18 cellular contexts compared by ENCODE assay signal in genomic region chr13:75704194-75704941, GRCh38.
DNase-seq lines count a peak whose midpoint lies in the region; ATAC-seq and TF ChIP-seq lines count a peak whose summit lies in the region.
"Had no signal": no experiment of that assay in that cellular context is flagged by ENCODE, and none has a peak within 500 bp of the region (broad histone marks: within the 10 kb centered on the region; RNA-seq: fewer than 3 reads in every experiment).

No MANE protein-coding gene starts in this region.

- H3K27me3 Mint-ChIP-seq in activated CD8-positive, alpha-beta T cell treated with anti-CD3 and anti-CD28 coated beads, Interleukin-2, amount 10 ng/mL, durations not matched to agents 7 days and 5 days (ENCODE audit: low read depth), result no peaks in the 10 kb centered on the region
- no peaks in the 10 kb centered on the region for H3K27me3 Mint-ChIP-seq in neural progenitor cell (ENCODE audit: insufficient read depth, low read depth)
- H3K27me3 Mint-ChIP-seq: B cell had no signal

- no peak overlapping the region for H2AFZ ChIP-seq in neural progenitor cell (replicated peaks)

- H4K20me1 ChIP-seq in neural progenitor cell (ENCODE audit: low read depth), result no peaks in the 10 kb centered on the region

- H3K79me2 ChIP-seq in neural progenitor cell (ENCODE audit: low read depth), result no peaks in the 10 kb centered on the region

- no peak overlapping the region for H3K4me3 Mint-ChIP-seq in activated CD8-positive, alpha-beta T cell treated with anti-CD3 and anti-CD28 coated beads, Interleukin-2, amount 10 ng/mL, durations not matched to agents 7 days and 5 days
- no peak overlapping the region for H3K4me3 Mint-ChIP-seq in neural progenitor cell
- H3K4me3 Mint-ChIP-seq: B cell, nephron had no signal

- no peaks in the 10 kb centered on the region for H3K9me3 Mint-ChIP-seq in activated CD8-positive, alpha-beta T cell treated with anti-CD3 and anti-CD28 coated beads, Interleukin-2, amount 10 ng/mL, durations not matched to agents 7 days and 5 days (ENCODE audit: insufficient read depth)
- peaks cover 5% of the 10 kb centered on the region for H3K9me3 Mint-ChIP-seq in neural progenitor cell

- DNase-seq in AG04449 (ENCODE audit: low read depth, low spot score) (peak; percentile 67), NCI-H69 (lab: John Stamatoyannopoulos, UW) (peak; percentile 2), coronary artery (ENCODE audit: low spot score) (no peak), lung microvascular endothelial cell (ENCODE audit: low read depth in 2 of 2) (peak; percentile 15 to 41), neural progenitor cell (ENCODE audit: low spot score) (no peak)
- DNase-seq in stimulated activated CD8-positive, alpha-beta memory T cell treated with anti-CD3 and anti-CD28 coated beads, Interleukin-4, amount 100 ng/mL, for 48 hours, result no peak
- DNase-seq in activated CD8-positive, alpha-beta T cell treated with anti-CD3 and anti-CD28 coated beads, Interleukin-2, amount 10 ng/mL, durations not matched to agents 7 days and 5 days, result no peak
- DNase-seq: activated CD4-positive, CD25-positive, alpha-beta regulatory T cell treated with anti-CD3 and anti-CD28 coated beads, Interleukin-2, amount 50 U/mL, for 72 hours; activated effector memory CD4-positive, alpha-beta T cell treated with Interleukin-2 at 50 U/mL for 16 hours; Karpas-422; NCI-H446 treated with DMSO at 0.1 percent for 48 hours; Right ventricle myocardium superior; stimulated activated CD4-positive, alpha-beta T cell treated with anti-CD3 and anti-CD28 coated beads, Interleukin-15, amount 100 ng/mL, for 24 hours; stimulated activated naive CD4-positive, alpha-beta T cell had no signal

- H3K4me1 Mint-ChIP-seq in activated CD8-positive, alpha-beta T cell treated with anti-CD3 and anti-CD28 coated beads, Interleukin-2, amount 10 ng/mL, durations not matched to agents 7 days and 5 days (ENCODE audit: low read depth), result peaks cover 9% of the 10 kb centered on the region
- no peaks in the 10 kb centered on the region for H3K4me1 Mint-ChIP-seq in neural progenitor cell
- H3K4me1 Mint-ChIP-seq: nephron had no signal

- no peak overlapping the region for H3K4me2 ChIP-seq in neural progenitor cell

- no peak overlapping the region for H3K27ac ChIP-seq in coronary artery
- no peak overlapping the region for H3K27ac ChIP-seq in neural progenitor cell

- H3K9ac ChIP-seq in neural progenitor cell, result no peak overlapping the region

- no peak overlapping the region for H3K27ac Mint-ChIP-seq in activated CD8-positive, alpha-beta T cell treated with anti-CD3 and anti-CD28 coated beads, Interleukin-2, amount 10 ng/mL, durations not matched to agents 7 days and 5 days
- H3K27ac Mint-ChIP-seq in neural progenitor cell, result no peak overlapping the region
- H3K27ac Mint-ChIP-seq: B cell, nephron had no signal

- no peaks in the 10 kb centered on the region for H3K27me3 ChIP-seq in neural progenitor cell

- CTCF ChIA-PET in AG04449 (lab: Yijun Ruan, JAX), result interaction anchor here (0.7 to 5.7 kb wide), 3 partner anchors 10 to 137 kb away, joined by 4 to 94 read pairs (median 11); no protein-coding TSS in a partner anchor
- CTCF ChIA-PET in activated CD8-positive, alpha-beta T cell treated with anti-CD3 and anti-CD28 coated beads, Interleukin-2, amount 10 ng/mL, durations not matched to agents 7 days and 5 days (lab: Charles Lee), result interaction anchor here (1.1 to 3.6 kb wide), 4 partner anchors 9 to 166 kb away, joined by 3 to 45 read pairs (median 4); no protein-coding TSS in a partner anchor

- TF ChIP-seq CTCF in AG04449 (IDR thresholded peaks at IDR 0.05; ENCODE audit: insufficient read depth, low read length, missing control alignments), result no peak
- no peak for TF ChIP-seq CTCF in coronary artery (IDR thresholded peaks at IDR 0.05)
- TF ChIP-seq CTCF in neural progenitor cell (IDR thresholded peaks at IDR 0.05), result no peak

- H3K4me3 ChIP-seq in AG04449 (ENCODE audit: low read depth, low read length) (no peak overlapping the region), coronary artery (peak overlapping the region; percentile 17), neural progenitor cell (no peak overlapping the region)
- H3K4me3 ChIP-seq: HAP-1 had no signal

- POLR2A ChIA-PET in AG04449 (lab: Yijun Ruan, JAX), result no interaction called here
- POLR2A ChIA-PET in activated CD8-positive, alpha-beta T cell treated with anti-CD3 and anti-CD28 coated beads, Interleukin-2, amount 10 ng/mL, durations not matched to agents 7 days and 5 days (lab: Charles Lee), result no interaction called here

- no peaks in the 10 kb centered on the region for H3K9me3 ChIP-seq in neural progenitor cell (ENCODE audit: low read depth)
- H3K9me3 ChIP-seq: HAP-1 had no signal

- H3F3A ChIP-seq in neural progenitor cell (ENCODE audit: low read depth), result no peaks in the 10 kb centered on the region

- H3K36me3 ChIP-seq in neural progenitor cell, result no peaks in the 10 kb centered on the region
- H3K36me3 ChIP-seq: HAP-1 had no signal

- no peak for ATAC-seq in activated CD8-positive, alpha-beta T cell treated with anti-CD3 and anti-CD28 coated beads, Interleukin-2, amount 10 ng/mL, durations not matched to agents 7 days and 5 days
- ATAC-seq in HG02623 (IDR thresholded peaks at IDR 0.05; ENCODE audit: unreplicated experiment), result no peak

- no peaks in the 10 kb centered on the region for H3K36me3 Mint-ChIP-seq in activated CD8-positive, alpha-beta T cell treated with anti-CD3 and anti-CD28 coated beads, Interleukin-2, amount 10 ng/mL, durations not matched to agents 7 days and 5 days (ENCODE audit: low read depth)
- no peaks in the 10 kb centered on the region for H3K36me3 Mint-ChIP-seq in neural progenitor cell

- H3K4me1 ChIP-seq in neural progenitor cell, result no peaks in the 10 kb centered on the region

Comparison
In these comparisons a context has a peak if more than half of its experiments do, and no peak if none do; other contexts are left out.
1. DNase-seq: peak in AG04449 (single experiment), NCI-H69 (single experiment) and lung microvascular endothelial cell (2 of 2); none in coronary artery (single experiment), stimulated activated CD8-positive, alpha-beta memory T cell treated with anti-CD3 and anti-CD28 coated beads, Interleukin-4, amount 100 ng/mL, for 48 hours (single experiment), activated CD8-positive, alpha-beta T cell treated with anti-CD3 and anti-CD28 coated beads, Interleukin-2, amount 10 ng/mL, durations not matched to agents 7 days and 5 days (single experiment) and neural progenitor cell (single experiment).